23 cellular contexts compared by ENCODE assay signal in the genomic region with DNA sequence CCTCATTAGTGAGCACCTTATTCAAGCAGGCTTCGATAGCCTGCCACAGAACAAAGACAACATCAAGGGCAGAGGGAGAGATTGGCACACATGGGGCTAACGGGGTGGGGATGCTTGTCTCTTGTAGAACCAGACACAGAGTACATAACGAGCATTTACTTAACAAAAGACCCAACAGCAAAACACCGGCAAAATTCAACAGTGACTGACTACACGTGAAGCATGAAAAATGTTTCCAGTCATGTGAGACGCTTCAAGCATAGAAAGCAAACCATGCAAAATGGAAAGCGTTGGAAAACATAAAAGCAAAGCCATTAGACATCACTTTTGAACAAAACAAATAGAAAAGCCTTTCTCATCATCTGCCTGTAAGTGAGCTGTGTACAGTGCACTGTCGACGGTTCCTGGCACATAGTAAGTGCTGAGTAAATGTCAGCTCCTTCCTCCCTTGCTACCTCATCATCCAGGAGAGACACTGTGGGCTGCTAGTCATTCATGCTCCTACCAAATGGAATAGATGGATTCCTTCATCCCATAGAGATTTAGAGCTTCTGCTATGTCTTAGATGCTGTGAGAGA.
DNase-seq lines count a peak whose midpoint lies in the region; ATAC-seq and FAIRE-seq lines count a peak whose summit lies in the region.
"Had no signal": no experiment of that assay in that cellular context is flagged by ENCODE, and none has a peak within 500 bp of the region (broad histone marks: within the 10 kb centered on the region; RNA-seq: fewer than 3 reads in every experiment).

No MANE protein-coding gene starts in this region.

- DNase-seq in left ventricle myocardium superior (no peak), Right ventricle myocardium inferior (ENCODE audit: missing footprints) (no peak), NCI-H2107 treated with DMSO at 0.1 percent for 48 hours (lab: John Stamatoyannopoulos, UW; ENCODE audit: unreplicated experiment) (peak; percentile 94), SHP77 treated with DMSO at 0.1 percent for 48 hours (lab: John Stamatoyannopoulos, UW) (peak; percentile 29), cerebellar cortex (ENCODE audit: low spot score) (no peak), urothelium cell line (ENCODE audit: low spot score) (no peak)
- DNase-seq in activated naive CD8-positive, alpha-beta T cell treated with anti-CD3 and anti-CD28 coated beads, Interleukin-2, amount 50 U/mL, for 24 hours: no peak
- DNase-seq: activated B cell treated with CpG ODN at 0.5 μM for 24 hours; activated CD4-positive, alpha-beta T cell treated with anti-CD3 and anti-CD28 coated beads, Interleukin-2, amount 50 U/mL, for 4 hours; activated naive CD4-positive, alpha-beta T cell treated with anti-CD3 and anti-CD28 coated beads, Interleukin-2, amount 10 ng/mL, durations not matched to agents 7 days and 5 days; AML-193; CD4-positive, alpha-beta memory T cell; KG1; left ventricle myocardium inferior; MM.1S; naive thymus-derived CD8-positive, alpha-beta T cell; NCI-H2171 treated with DMSO at 0.1 percent for 48 hours; sigmoid colon had no signal

- no peak overlapping the region for H3K27ac Mint-ChIP-seq in activated naive CD8-positive, alpha-beta T cell treated with anti-CD3 and anti-CD28 coated beads, Interleukin-2, amount 50 U/mL, for 24 hours
- H3K27ac Mint-ChIP-seq: activated B cell treated with CpG ODN at 0.5 μM for 24 hours; activated naive CD4-positive, alpha-beta T cell treated with anti-CD3 and anti-CD28 coated beads, Interleukin-2, amount 10 ng/mL, durations not matched to agents 7 days and 5 days; activated T-helper 1 cell treated with anti-CD3 and anti-CD28 coated beads, Interleukin-12 subunit alpha, Interleukin-12 subunit beta, Interleukin-2, Interleukin-4 antibody, amounts not matched to agents 30 ng/mL and 10 ng/mL and 1 ng/mL, durations not matched to agents 14 hours and 24 hours and 36 hours; CD4-positive, alpha-beta memory T cell; naive thymus-derived CD8-positive, alpha-beta T cell; progenitor cell of endocrine pancreas had no signal

- no peak for FAIRE-seq in urothelium cell line (lab: Jason Lieb, UNC)
- FAIRE-seq: A204.1, endometrium had no signal

- ATAC-seq in left ventricle myocardium superior (peak; percentile 26), Right ventricle myocardium inferior (no peak), GM19395 (IDR thresholded peaks at IDR 0.05; ENCODE audit: unreplicated experiment) (no peak)
- ATAC-seq in activated naive CD8-positive, alpha-beta T cell treated with anti-CD3 and anti-CD28 coated beads, Interleukin-2, amount 50 U/mL, for 24 hours: no peak
- ATAC-seq: naive thymus-derived CD8-positive, alpha-beta T cell had no signal

- no peak overlapping the region for H3K4me3 Mint-ChIP-seq in activated naive CD8-positive, alpha-beta T cell treated with anti-CD3 and anti-CD28 coated beads, Interleukin-2, amount 50 U/mL, for 24 hours
- H3K4me3 Mint-ChIP-seq: activated B cell treated with CpG ODN at 0.5 μM for 24 hours; activated naive CD4-positive, alpha-beta T cell treated with anti-CD3 and anti-CD28 coated beads, Interleukin-2, amount 10 ng/mL, durations not matched to agents 7 days and 5 days; activated T-helper 1 cell treated with anti-CD3 and anti-CD28 coated beads, Interleukin-12 subunit alpha, Interleukin-12 subunit beta, Interleukin-2, Interleukin-4 antibody, amounts not matched to agents 30 ng/mL and 10 ng/mL and 1 ng/mL, durations not matched to agents 14 hours and 24 hours and 36 hours; CD4-positive, alpha-beta memory T cell; naive thymus-derived CD8-positive, alpha-beta T cell had no signal

- intact Hi-C loops in left ventricle myocardium superior (cut with micrococcal nuclease) (no loop called here), Right ventricle myocardium inferior (cut with DNase I) (no loop called here)

- H3K9me3 Mint-ChIP-seq in activated naive CD8-positive, alpha-beta T cell treated with anti-CD3 and anti-CD28 coated beads, Interleukin-2, amount 50 U/mL, for 24 hours: no peaks in the 10 kb centered on the region
- H3K9me3 Mint-ChIP-seq: activated B cell treated with CpG ODN at 0.5 μM for 24 hours; activated naive CD4-positive, alpha-beta T cell treated with anti-CD3 and anti-CD28 coated beads, Interleukin-2, amount 10 ng/mL, durations not matched to agents 7 days and 5 days; activated T-helper 1 cell treated with anti-CD3 and anti-CD28 coated beads, Interleukin-12 subunit alpha, Interleukin-12 subunit beta, Interleukin-2, Interleukin-4 antibody, amounts not matched to agents 30 ng/mL and 10 ng/mL and 1 ng/mL, durations not matched to agents 14 hours and 24 hours and 36 hours; naive thymus-derived CD8-positive, alpha-beta T cell had no signal

- H3K36me3 Mint-ChIP-seq in activated naive CD8-positive, alpha-beta T cell treated with anti-CD3 and anti-CD28 coated beads, Interleukin-2, amount 50 U/mL, for 24 hours (ENCODE audit: low read depth): no peaks in the 10 kb centered on the region
- H3K36me3 Mint-ChIP-seq: activated naive CD4-positive, alpha-beta T cell treated with anti-CD3 and anti-CD28 coated beads, Interleukin-2, amount 10 ng/mL, durations not matched to agents 7 days and 5 days; CD4-positive, alpha-beta memory T cell; naive thymus-derived CD8-positive, alpha-beta T cell had no signal

- peaks cover 3% of the 10 kb centered on the region for H3K27me3 Mint-ChIP-seq in activated naive CD8-positive, alpha-beta T cell treated with anti-CD3 and anti-CD28 coated beads, Interleukin-2, amount 50 U/mL, for 24 hours

- H3K4me1 Mint-ChIP-seq in activated naive CD8-positive, alpha-beta T cell treated with anti-CD3 and anti-CD28 coated beads, Interleukin-2, amount 50 U/mL, for 24 hours: no peaks in the 10 kb centered on the region
- H3K4me1 Mint-ChIP-seq: activated B cell treated with CpG ODN at 0.5 μM for 24 hours; activated naive CD4-positive, alpha-beta T cell treated with anti-CD3 and anti-CD28 coated beads, Interleukin-2, amount 10 ng/mL, durations not matched to agents 7 days and 5 days; CD4-positive, alpha-beta memory T cell; naive thymus-derived CD8-positive, alpha-beta T cell had no signal

Comparison
In these comparisons a context has a peak if more than half of its experiments do, and no peak if none do; other contexts are left out.
1. DNase-seq: peak in NCI-H2107 treated with DMSO at 0.1 percent for 48 hours (single experiment) and SHP77 treated with DMSO at 0.1 percent for 48 hours (single experiment); none in left ventricle myocardium superior (single experiment), Right ventricle myocardium inferior (single experiment), activated naive CD8-positive, alpha-beta T cell treated with anti-CD3 and anti-CD28 coated beads, Interleukin-2, amount 50 U/mL, for 24 hours (single experiment), cerebellar cortex (single experiment) and urothelium cell line (single experiment).